In genomic region chr15:56759450-56759845, GRCh38 we compare ENCODE assay signal across 10 cellular contexts. TPM values are rescaled to one million over a fixed set of nuclear protein-coding genes. Genes with fewer than 3 reads are reported as not detected.
DNase-seq lines count a peak whose midpoint lies in the region; ATAC-seq and TF ChIP-seq lines count a peak whose summit lies in the region.
"Had no signal": no experiment of that assay in that cellular context is flagged by ENCODE, and none has a peak within 500 bp of the region (broad histone marks: within the 10 kb centered on the region; RNA-seq: fewer than 3 reads in every experiment).

No MANE protein-coding gene starts in this region.

- no peak for TF ChIP-seq EP300 in esophagus muscularis mucosa (IDR thresholded peaks at IDR 0.05)

- H3K36me3 ChIP-seq in SJSA1 (no peaks in the 10 kb centered on the region), skeletal muscle satellite cell (ENCODE audit: insufficient read depth, low read length) (no peaks in the 10 kb centered on the region), esophagus muscularis mucosa (no peaks in the 10 kb centered on the region)

- H3K4me2 ChIP-seq in skeletal muscle satellite cell (ENCODE audit: low read length) = peak overlapping the region; percentile 57

- no peak for TF ChIP-seq CTCF in fibroblast of the aortic adventitia (IDR thresholded peaks at IDR 0.05; ENCODE audit: insufficient read depth, low read length)
- no peak for TF ChIP-seq CTCF in esophagus muscularis mucosa (IDR thresholded peaks at IDR 0.05)

- intact Hi-C loops in esophagus muscularis mucosa (cut with DNase I) = no loop called here

- WGBS in esophagus muscularis mucosa = 73% methylated on average over 4 of the region's 5 CpGs

- TF ChIP-seq POLR2A in esophagus muscularis mucosa (IDR thresholded peaks at IDR 0.05; ENCODE audit: low read depth) = no peak

- H3K27me3 ChIP-seq in SJSA1 (replicated peaks) (no peaks in the 10 kb centered on the region), skeletal muscle satellite cell (ENCODE audit: control insufficient read depth, insufficient read depth, low read length) (no peaks in the 10 kb centered on the region), esophagus muscularis mucosa (no peaks in the 10 kb centered on the region)

- ATAC-seq in HG02870 (IDR thresholded peaks at IDR 0.05; ENCODE audit: unreplicated experiment) (no peak), GM18858 (IDR thresholded peaks at IDR 0.05; ENCODE audit: unreplicated experiment) (no peak)

- DNase-seq in GM04503 (ENCODE audit: low read depth) = peak; percentile 76
- peak; percentile 78 to 87 for DNase-seq in SJSA1 (ENCODE audit: low read depth in 1 of 2, low spot score in 2 of 2)
- DNase-seq in fibroblast of the aortic adventitia (ENCODE audit: low read depth) = peak; percentile 83
- DNase-seq in esophagus muscularis mucosa (ENCODE audit: extremely low spot score) = no peak
- DNase-seq in COLO829 (ENCODE audit: low spot score) = no peak
- DNase-seq: activated CD4-positive, alpha-beta T cell treated with anti-CD3 and anti-CD28 coated beads, Interleukin-2, amount 10 ng/mL, durations not matched to agents 7 days and 5 days; NCI-H146 had no signal

- H3K9me3 ChIP-seq in SJSA1 (replicated peaks) (no peaks in the 10 kb centered on the region), skeletal muscle satellite cell (replicated peaks; ENCODE audit: low read length) (no peaks in the 10 kb centered on the region), esophagus muscularis mucosa (no peaks in the 10 kb centered on the region)

- no peak overlapping the region for H3K4me3 ChIP-seq in SJSA1
- no peak overlapping the region for H3K4me3 ChIP-seq in fibroblast of the aortic adventitia (ENCODE audit: low read depth, low read length)
- H3K4me3 ChIP-seq in skeletal muscle satellite cell (ENCODE audit: low read length) = peak overlapping the region; percentile 19
- no peak overlapping the region for H3K4me3 ChIP-seq in esophagus muscularis mucosa

- peaks cover 29% of the 10 kb centered on the region for H3K4me1 ChIP-seq in SJSA1 (replicated peaks)
- peaks cover 44% of the 10 kb centered on the region for H3K4me1 ChIP-seq in skeletal muscle satellite cell (ENCODE audit: control insufficient read depth, insufficient read depth, low read length)
- H3K4me1 ChIP-seq in esophagus muscularis mucosa = peaks cover 8 to 65% (median 53%) of the 10 kb centered on the region in 4 donors

- H3K9ac ChIP-seq in skeletal muscle satellite cell (ENCODE audit: low read depth, low read length) = peak overlapping the region; percentile 11

- H3K27ac ChIP-seq in SJSA1 (peak overlapping the region; percentile 62), esophagus muscularis mucosa (replicated peaks in 1 of 4) (peak overlapping the region in 2 of 4 donors; percentile 0 to 8)

RNA-seq across cellular contexts. Expression of gene ZNF280D, which starts 26.1 kb away (rescaled TPM):
- total RNA-seq in SJSA1 (2014; rRNA removed; shearing (Covaris generic)) = 19.9 and 34.0 TPM in 2 replicates
- 30.9 and 55.3 TPM in 2 replicates for total RNA-seq in fibroblast of the aortic adventitia (ENCODE audit: low replicate concordance)
- total RNA-seq in skeletal muscle satellite cell (2012; rRNA removed) = 19.0 and 22.8 TPM in 2 replicates
- 10 to 100 TPM; 44.9 to 73.9 (median 52.4) TPM for total RNA-seq in esophagus muscularis mucosa

Comparison
In these comparisons a context has a peak if more than half of its experiments do, and no peak if none do; other contexts are left out.
1. DNase-seq: peak in GM04503 (single experiment), SJSA1 (2 of 2) and fibroblast of the aortic adventitia (single experiment); none in esophagus muscularis mucosa (single experiment) and COLO829 (single experiment).